9 cellular contexts compared by ENCODE assay signal in genomic region chr13:34161829-34162544, GRCh38.
A peak's percentile ranks its signal among the peaks of the same experiment; 100 is the strongest.
DNase-seq lines count a peak whose midpoint lies in the region; ATAC-seq and TF ChIP-seq lines count a peak whose summit lies in the region.
"Had no signal": no experiment of that assay in that cellular context is flagged by ENCODE, and none has a peak within 500 bp of the region (broad histone marks: within the 10 kb centered on the region; RNA-seq: fewer than 3 reads in every experiment).

No MANE protein-coding gene starts in this region.

- ATAC-seq in GM21381 (IDR thresholded peaks at IDR 0.05; ENCODE audit: unreplicated experiment) (no peak), HG02973 (IDR thresholded peaks at IDR 0.05; ENCODE audit: unreplicated experiment) (no peak)

- H3K27ac Mint-ChIP-seq in endodermal cell: peak overlapping the region; percentile 73
- H3K27ac Mint-ChIP-seq: activated naive CD4-positive, alpha-beta T cell treated with anti-CD3 and anti-CD28 coated beads, Interleukin-2, amount 10 ng/mL, durations not matched to agents 7 days and 5 days had no signal

- H3K4me3 Mint-ChIP-seq in endodermal cell: no peak overlapping the region
- H3K4me3 Mint-ChIP-seq: activated naive CD4-positive, alpha-beta T cell treated with anti-CD3 and anti-CD28 coated beads, Interleukin-2, amount 10 ng/mL, durations not matched to agents 7 days and 5 days had no signal

- H2AFZ ChIP-seq in osteoblast (ENCODE audit: low read length): peak overlapping the region; percentile 82

- H3K9ac ChIP-seq in endodermal cell (ENCODE audit: extremely low read depth, low read length, poor library complexity, severe bottlenecking): no peak overlapping the region

- no peaks in the 10 kb centered on the region for H3K9me3 Mint-ChIP-seq in endodermal cell
- H3K9me3 Mint-ChIP-seq: activated naive CD4-positive, alpha-beta T cell treated with anti-CD3 and anti-CD28 coated beads, Interleukin-2, amount 10 ng/mL, durations not matched to agents 7 days and 5 days had no signal

- H3K4me2 ChIP-seq in osteoblast (ENCODE audit: insufficient read depth, low read length): peak overlapping the region; percentile 79

- H3K36me3 ChIP-seq in endodermal cell (ENCODE audit: control insufficient read depth, insufficient read depth, low read length) (no peaks in the 10 kb centered on the region), osteoblast (ENCODE audit: insufficient read depth, low read length) (no peaks in the 10 kb centered on the region)

- H3K4me1 Mint-ChIP-seq in endodermal cell: peaks cover 56% of the 10 kb centered on the region

- WGBS in endodermal cell (ENCODE audit: insufficient coverage in 1 of 2, insufficient read length in 1 of 2), 2 experiments: 44 to 73% methylated on average over 3 to 7 of the region's 7 CpGs

- no peaks in the 10 kb centered on the region for H4K20me1 ChIP-seq in osteoblast (ENCODE audit: insufficient read depth, low read length)

- DNase-seq in NCI-H2081 treated with DMSO at 0.1 percent for 48 hours (lab: John Stamatoyannopoulos, UW) (peak; percentile 53), endodermal cell (peak; percentile 56), osteoblast (ENCODE audit: insufficient read length, low spot score, missing footprints) (no peak), NCI-H2107 (lab: John Stamatoyannopoulos, UW) (no peak)
- no peak for DNase-seq in activated CD4-positive, CD25-positive, alpha-beta regulatory T cell treated with anti-CD3 and anti-CD28 coated beads, Interleukin-2, amount 50 U/mL, for 72 hours
- DNase-seq: activated naive CD4-positive, alpha-beta T cell treated with anti-CD3 and anti-CD28 coated beads, Interleukin-2, amount 10 ng/mL, durations not matched to agents 7 days and 5 days had no signal

- H3K27ac ChIP-seq in C4-2B (peak overlapping the region; percentile 61; the same call in 1 of the 2 replicates), endodermal cell (ENCODE audit: low read depth, low read length) (no peak overlapping the region), osteoblast (ENCODE audit: low read depth, low read length) (peak overlapping the region; percentile 54)

- H3K9me3 ChIP-seq in endodermal cell (ENCODE audit: control insufficient read depth, low read length) (no peaks in the 10 kb centered on the region), osteoblast (ENCODE audit: low read depth, low read length) (no peaks in the 10 kb centered on the region)

- no peaks in the 10 kb centered on the region for H3K27me3 ChIP-seq in endodermal cell (ENCODE audit: control insufficient read depth, insufficient read depth, low read length, poor library complexity, severe bottlenecking)
- no peaks in the 10 kb centered on the region for H3K27me3 ChIP-seq in osteoblast (ENCODE audit: insufficient read depth, low read length)

- H3K79me2 ChIP-seq in osteoblast (ENCODE audit: insufficient read depth, low read length): no peaks in the 10 kb centered on the region

- H3K4me1 ChIP-seq in endodermal cell (ENCODE audit: control insufficient read depth, insufficient read depth, low read length) (peaks cover 8% of the 10 kb centered on the region), osteoblast (ENCODE audit: insufficient read depth, low read length) (peaks cover 22% of the 10 kb centered on the region)

- no peaks in the 10 kb centered on the region for H3K36me3 Mint-ChIP-seq in endodermal cell (ENCODE audit: low read depth)
- H3K36me3 Mint-ChIP-seq: activated naive CD4-positive, alpha-beta T cell treated with anti-CD3 and anti-CD28 coated beads, Interleukin-2, amount 10 ng/mL, durations not matched to agents 7 days and 5 days had no signal

- no peaks in the 10 kb centered on the region for H3K27me3 Mint-ChIP-seq in endodermal cell (ENCODE audit: insufficient read depth)

- no peak overlapping the region for H3K4me3 ChIP-seq in endodermal cell (ENCODE audit: low read length)
- H3K4me3 ChIP-seq in osteoblast (ENCODE audit: insufficient read depth, low read length): peak overlapping the region; percentile 48

- no peak for TF ChIP-seq CTCF in C4-2B (conservative IDR thresholded peaks at IDR 0.05)
- no peak for TF ChIP-seq CTCF in endodermal cell (conservative IDR thresholded peaks at IDR 0.05)
- TF ChIP-seq CTCF in osteoblast (IDR thresholded peaks at IDR 0.05; ENCODE audit: extremely low read depth, low read depth, low read length): no peak

Comparison
In these comparisons a context has a peak if more than half of its experiments do, and no peak if none do; other contexts are left out.
1. DNase-seq: peak in NCI-H2081 treated with DMSO at 0.1 percent for 48 hours (single experiment) and endodermal cell (single experiment); none in osteoblast (single experiment), NCI-H2107 (single experiment) and activated CD4-positive, CD25-positive, alpha-beta regulatory T cell treated with anti-CD3 and anti-CD28 coated beads, Interleukin-2, amount 50 U/mL, for 72 hours (single experiment).